18 cellular contexts compared by ENCODE assay signal in the genomic region with DNA sequence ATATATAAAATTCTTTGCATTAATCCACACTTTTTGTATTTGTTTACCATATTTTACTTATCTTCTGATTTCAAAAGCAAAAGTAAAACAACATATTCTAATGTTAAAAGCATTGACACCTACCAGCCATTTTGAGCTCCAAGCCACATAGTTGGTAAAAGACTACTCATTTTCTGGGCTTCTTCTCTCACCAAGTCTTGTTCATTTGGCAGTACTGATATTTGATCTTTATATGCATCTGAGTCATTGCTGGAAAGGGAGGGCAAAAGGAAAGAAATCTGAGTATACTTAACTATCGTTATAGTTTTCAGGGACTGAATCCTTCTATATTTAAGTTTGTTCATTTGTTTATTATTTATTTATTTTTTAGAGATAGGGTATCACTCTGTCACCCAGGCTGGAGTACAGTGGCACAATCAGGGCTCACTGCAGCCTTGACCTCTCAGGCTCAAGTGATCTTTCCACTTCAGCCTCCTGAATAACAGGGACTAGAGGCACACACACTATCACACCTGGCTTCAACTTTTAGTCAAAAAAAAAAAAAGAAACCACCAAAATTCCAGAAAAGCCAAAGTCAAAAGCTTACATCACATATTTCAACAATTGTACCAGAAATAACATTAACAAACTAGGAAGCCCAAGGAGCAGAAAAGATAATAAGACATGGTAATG.
DNase-seq lines count a peak whose midpoint lies in the region; FAIRE-seq and TF ChIP-seq lines count a peak whose summit lies in the region.
"Had no signal": no experiment of that assay in that cellular context is flagged by ENCODE, and none has a peak within 500 bp of the region (broad histone marks: within the 10 kb centered on the region; RNA-seq: fewer than 3 reads in every experiment).

No MANE protein-coding gene starts in this region.

- H3K18ac ChIP-seq in mesenchymal stem cell (ENCODE audit: low read depth in 1 of 2, low read length in 2 of 2) = no peak overlapping the region

- no peak overlapping the region for H3K4me3 ChIP-seq in brain microvascular endothelial cell (ENCODE audit: low read depth, low read length)
- H3K4me3 ChIP-seq in mesenchymal stem cell (ENCODE audit: insufficient read depth in 1 of 2, low read depth in 1 of 2, low read length in 2 of 2) = no peak overlapping the region
- H3K4me3 ChIP-seq: left lung, psoas muscle, stomach, vagina had no signal

- H2BK12ac ChIP-seq in mesenchymal stem cell (ENCODE audit: low read length in 2 of 2) = no peak overlapping the region

- peaks cover 4% of the 10 kb centered on the region for H3K4me1 ChIP-seq in mesenchymal stem cell (ENCODE audit: control insufficient read depth, insufficient read depth, low read depth, low read length)
- H3K4me1 ChIP-seq: left lung, psoas muscle, stomach, vagina had no signal

- no peak overlapping the region for H4K91ac ChIP-seq in mesenchymal stem cell (ENCODE audit: low read length)

- DNase-seq in AG20443 (ENCODE audit: low spot score) = peak; percentile 42
- peak; percentile 30 for DNase-seq in HTR-8/SVneo (ENCODE audit: insufficient read length, low spot score)
- DNase-seq in brain microvascular endothelial cell = peak; percentile 7
- no peak for DNase-seq in mesenchymal stem cell
- DNase-seq in NCI-H1417 treated with DMSO at 0.1 percent for 48 hours (lab: John Stamatoyannopoulos, UW) = no peak
- DNase-seq in NCI-H1436 (lab: John Stamatoyannopoulos, UW) = no peak
- DNase-seq in cortex of kidney (lab: John Stamatoyannopoulos, UW) = no peak
- no peak for DNase-seq in NCI-H2171 (lab: John Stamatoyannopoulos, UW)
- DNase-seq: DMS53, H7, KG1, left lung, NCI-H1436 treated with DMSO at 0.1 percent for 48 hours, psoas muscle, stomach had no signal

- no peak overlapping the region for H2BK15ac ChIP-seq in mesenchymal stem cell (ENCODE audit: low read depth, poor library complexity, severe bottlenecking)

- no peak overlapping the region for H2BK120ac ChIP-seq in mesenchymal stem cell (ENCODE audit: low read depth, low read length)

- H4K8ac ChIP-seq in mesenchymal stem cell (ENCODE audit: low read length) = no peak overlapping the region

- no peak overlapping the region for H3K14ac ChIP-seq in mesenchymal stem cell (ENCODE audit: low read length in 2 of 2)

- no peak for TF ChIP-seq CTCF in brain microvascular endothelial cell (IDR thresholded peaks at IDR 0.05; ENCODE audit: low read depth, low read length, missing control alignments)

- H2AK5ac ChIP-seq in mesenchymal stem cell (ENCODE audit: low read length, severe bottlenecking) = no peak overlapping the region

- H3K79me1 ChIP-seq in mesenchymal stem cell (replicated peaks; ENCODE audit: low read length, poor library complexity, severe bottlenecking) = peaks cover 3% of the 10 kb centered on the region

- peak overlapping the region; percentile 4 for H3K27ac ChIP-seq in brain microvascular endothelial cell
- peak overlapping the region; percentile 96 for H3K27ac ChIP-seq in mesenchymal stem cell (ENCODE audit: low read length, poor library complexity, severe bottlenecking)
- H3K27ac ChIP-seq: left lung, psoas muscle, stomach, vagina, VCaP had no signal

- no peak overlapping the region for H3K4ac ChIP-seq in mesenchymal stem cell (ENCODE audit: low read depth in 1 of 2, low read length in 2 of 2)

- no CpG with 5 or more reads among the region's 1 CpG for WGBS in mesenchymal stem cell

- no peaks in the 10 kb centered on the region for H3K9me3 ChIP-seq in mesenchymal stem cell (ENCODE audit: control insufficient read depth, low read length)
- H3K9me3 ChIP-seq: left lung, psoas muscle, stomach, vagina had no signal

- H3K9ac ChIP-seq in mesenchymal stem cell (ENCODE audit: low read length) = peak overlapping the region; percentile 50

- no peak overlapping the region for H3K23ac ChIP-seq in mesenchymal stem cell (ENCODE audit: low read length in 2 of 2)

- no peak for FAIRE-seq in HTR-8/SVneo (lab: Jason Lieb, UNC)
- FAIRE-seq: colon had no signal

- H2BK5ac ChIP-seq in mesenchymal stem cell (ENCODE audit: low read depth, low read length, poor library complexity, severe bottlenecking) = no peak overlapping the region

- H3K4me2 ChIP-seq in mesenchymal stem cell (ENCODE audit: low read length, poor library complexity, severe bottlenecking) = no peak overlapping the region

- H3K36me3 ChIP-seq in brain microvascular endothelial cell (replicated peaks) (peaks cover 36% of the 10 kb centered on the region), mesenchymal stem cell (ENCODE audit: control insufficient read depth in 1 of 2, insufficient read depth in 2 of 2, low read depth in 1 of 2, low read length in 2 of 2) (peaks cover 15 to 87% of the 10 kb centered on the region in 2 experiments)

- no peak overlapping the region for H2AFZ ChIP-seq in mesenchymal stem cell (ENCODE audit: low read depth, low read length)

- in situ Hi-C loops in brain microvascular endothelial cell (cut with HindIII; ENCODE audit: low pct_ligation_motif_present, low sequenced_read_pairs) = no loop called here

- no peaks in the 10 kb centered on the region for H3K27me3 ChIP-seq in brain microvascular endothelial cell (replicated peaks)
- no peaks in the 10 kb centered on the region for H3K27me3 ChIP-seq in mesenchymal stem cell (ENCODE audit: control insufficient read depth in 1 of 2, insufficient read depth in 1 of 2, low read length in 2 of 2)
- H3K27me3 ChIP-seq: left lung, stomach, vagina had no signal

Comparison
In these comparisons a context has a peak if more than half of its experiments do, and no peak if none do; other contexts are left out.
1. DNase-seq: peak in AG20443 (single experiment), HTR-8/SVneo (single experiment) and brain microvascular endothelial cell (single experiment); none in mesenchymal stem cell (single experiment), NCI-H1417 treated with DMSO at 0.1 percent for 48 hours (single experiment), NCI-H1436 (single experiment), cortex of kidney (single experiment) and NCI-H2171 (single experiment).